ENCODE assay signal across 11 cellular contexts in the genomic region with DNA sequence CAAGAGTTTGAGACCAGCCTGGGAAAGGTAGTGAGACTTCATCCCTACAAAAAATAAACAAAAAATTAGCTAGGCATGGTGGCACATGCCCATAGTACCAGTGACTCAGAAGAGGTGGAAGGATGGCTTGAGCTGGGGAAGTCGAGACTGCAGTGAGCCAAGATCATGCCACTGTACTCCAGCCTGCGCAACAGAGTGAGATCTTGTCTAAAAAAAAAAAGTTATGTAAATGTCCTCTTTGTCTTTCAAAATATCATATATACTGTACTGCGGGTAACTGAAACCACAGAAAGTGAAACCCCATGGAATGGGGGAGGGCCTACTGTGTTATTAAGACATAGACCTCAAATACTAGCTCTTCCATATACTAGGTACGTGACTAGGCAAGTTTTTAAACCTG. TPM values are rescaled to one million over a fixed set of nuclear protein-coding genes. Genes with fewer than 3 reads are reported as not detected.
A peak's percentile ranks its signal among the peaks of the same experiment; 100 is the strongest.
DNase-seq lines count a peak whose midpoint lies in the region; ATAC-seq, FAIRE-seq and TF ChIP-seq lines count a peak whose summit lies in the region.
"Had no signal": no experiment of that assay in that cellular context is flagged by ENCODE, and none has a peak within 500 bp of the region (broad histone marks: within the 10 kb centered on the region; RNA-seq: fewer than 3 reads in every experiment).

No MANE protein-coding gene starts in this region.

- no peak overlapping the region for H3K18ac ChIP-seq in trophoblast cell (ENCODE audit: low read length)

- no peak for TF ChIP-seq CTCF in GM12878 (IDR thresholded peaks at IDR 0.05 in 2 of 3, conservative IDR thresholded peaks at IDR 0.05 in 1 of 3; ENCODE audit: control insufficient read depth in 2 of 3, extremely low read depth in 1 of 3, insufficient read depth in 1 of 3, low read depth in 3 of 3, low read length in 3 of 3)

- H2AFZ ChIP-seq in GM12878 (ENCODE audit: control insufficient read depth, low read depth, low read length) (no peak overlapping the region), trophoblast cell (ENCODE audit: insufficient read depth, low read length, poor library complexity) (no peak overlapping the region)

- no peak for DNase-seq in GM12878 (ENCODE audit: low read depth, low spot score)
- no peak for DNase-seq in HuH-7 (ENCODE audit: low spot score)
- no peak for DNase-seq in activated CD4-positive, alpha-beta memory T cell treated with anti-CD3 and anti-CD28 coated beads, Interleukin-2, amount 10 ng/mL, durations not matched to agents 7 days and 5 days
- no peak for DNase-seq in trophoblast cell
- DNase-seq in activated T-cell treated with anti-CD3 and anti-CD28 coated beads, Interleukin-2, amount 50 U/mL, for 48 hours = no peak
- DNase-seq: activated naive CD4-positive, alpha-beta T cell treated with anti-CD3 and anti-CD28 coated beads, Interleukin-2, amount 10 ng/mL, durations not matched to agents 7 days and 5 days; effector CD4-positive, alpha-beta T cell; HCEC 1CT had no signal

- 27% methylated on average over 4 of the region's 4 CpGs for WGBS in GM12878 (ENCODE audit: insufficient coverage, insufficient replicate concordance, low lambda C conversion rate, missing lambda C conversion rate)
- WGBS in trophoblast cell (ENCODE audit: extremely low coverage, insufficient coverage, insufficient read length) = no CpG with 5 or more reads among the region's 4 CpGs

- no peak for FAIRE-seq in GM12878 (lab: Jason Lieb, UNC)

- no peak overlapping the region for H4K12ac ChIP-seq in trophoblast cell (ENCODE audit: low read depth, low read length)

- no peak for TF ChIP-seq POLR2A in GM12878 (IDR thresholded peaks at IDR 0.05; ENCODE audit: low read depth, low read length)

- H3K27me3 ChIP-seq in GM12878 (replicated peaks in 1 of 2; ENCODE audit: control insufficient read depth in 2 of 2, insufficient read depth in 2 of 2, low read length in 1 of 2) = no peaks in the 10 kb centered on the region
- H3K27me3 ChIP-seq in trophoblast cell (ENCODE audit: insufficient read depth, low read length) = no peaks in the 10 kb centered on the region

- POLR2A ChIA-PET in GM12878 (lab: Charles Lee) = no interaction called here
- POLR2A ChIA-PET in activated CD4-positive, alpha-beta memory T cell treated with anti-CD3 and anti-CD28 coated beads, Interleukin-2, amount 10 ng/mL, durations not matched to agents 7 days and 5 days (lab: Charles Lee) = interaction anchor here (1.0 to 1.1 kb wide), 2 partner anchors 40 to 42 kb away, joined by 3 read pairs; a partner anchor contains a TSS

- H3K79me2 ChIP-seq in GM12878 (ENCODE audit: control insufficient read depth, insufficient read depth, low read length) (no peaks in the 10 kb centered on the region), trophoblast cell (ENCODE audit: control insufficient read depth, insufficient read depth, low read length, poor library complexity) (no peaks in the 10 kb centered on the region)

- H4K20me1 ChIP-seq in GM12878 (ENCODE audit: control insufficient read depth, insufficient read depth) = no peaks in the 10 kb centered on the region; the same call in 1 of the 2 replicates

- SMC1A ChIA-PET in GM12878 (lab: Charles Lee; ENCODE audit: uncharacterized antibody, unreplicated experiment) = interaction anchor here (0.9 to 2.9 kb wide), 8 partner anchors 14 to 576 kb away, joined by 3 to 12 read pairs (median 6); a partner anchor contains a TSS

- H4K91ac ChIP-seq in trophoblast cell (ENCODE audit: low read depth, low read length) = no peak overlapping the region

- H2BK12ac ChIP-seq in trophoblast cell (ENCODE audit: low read length) = no peak overlapping the region

- no peak overlapping the region for H3K4ac ChIP-seq in trophoblast cell (ENCODE audit: low read depth, low read length)

- TF ChIP-seq EP300 in GM12878 (IDR thresholded peaks at IDR 0.05; ENCODE audit: borderline replicate concordance in 1 of 2, control insufficient read depth in 1 of 2, low read depth in 2 of 2, low read length in 2 of 2) = no peak

- H3K27me3 Mint-ChIP-seq in activated CD4-positive, alpha-beta memory T cell treated with anti-CD3 and anti-CD28 coated beads, Interleukin-2, amount 10 ng/mL, durations not matched to agents 7 days and 5 days = no peaks in the 10 kb centered on the region
- H3K27me3 Mint-ChIP-seq: activated naive CD4-positive, alpha-beta T cell treated with anti-CD3 and anti-CD28 coated beads, Interleukin-2, amount 10 ng/mL, durations not matched to agents 7 days and 5 days had no signal

- CTCF ChIA-PET in GM12878 (lab: Yijun Ruan, JAX) = interaction anchor here (0.7 to 0.8 kb wide), 2 partner anchors 16 to 22 kb away, joined by 3 to 4 read pairs; no protein-coding TSS in a partner anchor
- CTCF ChIA-PET in activated CD4-positive, alpha-beta memory T cell treated with anti-CD3 and anti-CD28 coated beads, Interleukin-2, amount 10 ng/mL, durations not matched to agents 7 days and 5 days (lab: Charles Lee) = interaction anchor here (1.1 kb wide), 1 partner anchor 19 kb away, joined by 3 read pairs; no protein-coding TSS in a partner anchor

- H3K27ac ChIP-seq in GM12878 (ENCODE audit: control insufficient read depth, insufficient read depth) (peak overlapping the region; percentile 34; the same call in 1 of the 2 replicates), trophoblast cell (ENCODE audit: low read depth, low read length) (no peak overlapping the region)

- no peak overlapping the region for H3K4me3 Mint-ChIP-seq in activated CD4-positive, alpha-beta memory T cell treated with anti-CD3 and anti-CD28 coated beads, Interleukin-2, amount 10 ng/mL, durations not matched to agents 7 days and 5 days
- H3K4me3 Mint-ChIP-seq: activated naive CD4-positive, alpha-beta T cell treated with anti-CD3 and anti-CD28 coated beads, Interleukin-2, amount 10 ng/mL, durations not matched to agents 7 days and 5 days had no signal

- no peak overlapping the region for H4K8ac ChIP-seq in trophoblast cell (ENCODE audit: low read depth, low read length)

- RAD21 ChIA-PET in GM12878 (lab: Charles Lee; ENCODE audit: unreplicated experiment) = interaction anchor here (0.5 to 1.0 kb wide), 2 partner anchors 17 to 834 kb away, joined by 3 read pairs; no protein-coding TSS in a partner anchor

- H3K14ac ChIP-seq in trophoblast cell (ENCODE audit: low read length) = no peak overlapping the region

- no peak overlapping the region for H2BK120ac ChIP-seq in trophoblast cell (ENCODE audit: insufficient read depth, low read length, poor library complexity)

- in situ Hi-C loops in GM12878 (cut with MboI) = no loop called here

- H3K9me3 ChIP-seq in GM12878 (replicated peaks; ENCODE audit: control insufficient read depth, insufficient read depth, low read length) = no peaks in the 10 kb centered on the region
- H3K9me3 ChIP-seq in trophoblast cell (ENCODE audit: insufficient read depth, low read depth, low read length) = no peaks in the 10 kb centered on the region

- no peak overlapping the region for H3K27ac Mint-ChIP-seq in activated CD4-positive, alpha-beta memory T cell treated with anti-CD3 and anti-CD28 coated beads, Interleukin-2, amount 10 ng/mL, durations not matched to agents 7 days and 5 days
- H3K27ac Mint-ChIP-seq: activated naive CD4-positive, alpha-beta T cell treated with anti-CD3 and anti-CD28 coated beads, Interleukin-2, amount 10 ng/mL, durations not matched to agents 7 days and 5 days had no signal

- H3K36me3 ChIP-seq in GM12878 (ENCODE audit: control insufficient read depth in 2 of 2, insufficient read depth in 2 of 2, low read length in 1 of 2) (peaks cover 6 to 14% of the 10 kb centered on the region in 2 experiments), trophoblast cell (ENCODE audit: control insufficient read depth in 1 of 2, insufficient read depth in 2 of 2, low read length in 2 of 2) (peaks cover 15 to 22% of the 10 kb centered on the region in 2 experiments)

- H3K4me2 ChIP-seq in GM12878 (ENCODE audit: control insufficient read depth, insufficient read depth) (peak overlapping the region; percentile 28; the same call in 1 of the 2 replicates), trophoblast cell (ENCODE audit: low read length) (no peak overlapping the region)

- BruUV-seq in GM12878 (replicated peaks; lab: Mats Ljungman, UMichigan) = no TSS peak

- peak overlapping the region; percentile 47; the same call in 1 of the 2 replicates for H3K4me3 ChIP-seq in GM12878
- H3K4me3 ChIP-seq in trophoblast cell (ENCODE audit: low read depth, low read length) = no peak overlapping the region

- ATAC-seq in GM18519 (IDR thresholded peaks at IDR 0.05; ENCODE audit: low FRiP score, unreplicated experiment) (peak; percentile 94), GM21717 (IDR thresholded peaks at IDR 0.05; ENCODE audit: unreplicated experiment) (peak; percentile 90), HG03432 (IDR thresholded peaks at IDR 0.05; ENCODE audit: unreplicated experiment) (peak; percentile 85), GM12878 (peak; percentile 89)

- no peaks in the 10 kb centered on the region for H3K79me1 ChIP-seq in trophoblast cell (ENCODE audit: low read length)

- TF ChIP-seq RAD21 in GM12878 (IDR thresholded peaks at IDR 0.05; ENCODE audit: insufficient read depth, low read depth, low read length) = no peak

- no peak overlapping the region for H2AK5ac ChIP-seq in trophoblast cell (ENCODE audit: low read length)

- H3K4me1 Mint-ChIP-seq in activated CD4-positive, alpha-beta memory T cell treated with anti-CD3 and anti-CD28 coated beads, Interleukin-2, amount 10 ng/mL, durations not matched to agents 7 days and 5 days = peaks cover 5% of the 10 kb centered on the region

- H2BK5ac ChIP-seq in trophoblast cell (ENCODE audit: low read depth, low read length, poor library complexity) = no peak overlapping the region

- H3K9ac ChIP-seq in GM12878 (ENCODE audit: control insufficient read depth, insufficient read depth, low read length) (no peak overlapping the region), trophoblast cell (ENCODE audit: low read length) (no peak overlapping the region)

- H3K23ac ChIP-seq in trophoblast cell (ENCODE audit: low read length) = no peak overlapping the region

- H3K4me1 ChIP-seq in GM12878 (ENCODE audit: control insufficient read depth, insufficient read depth, low read length) = peaks cover 8% of the 10 kb centered on the region
- H3K4me1 ChIP-seq in trophoblast cell (ENCODE audit: control insufficient read depth in 1 of 2, insufficient read depth in 2 of 2, low read length in 2 of 2) = peaks cover 0 to 2% of the 10 kb centered on the region in 2 experiments

- peaks cover 32% of the 10 kb centered on the region for H3K36me3 Mint-ChIP-seq in activated CD4-positive, alpha-beta memory T cell treated with anti-CD3 and anti-CD28 coated beads, Interleukin-2, amount 10 ng/mL, durations not matched to agents 7 days and 5 days (ENCODE audit: low read depth)

- intact Hi-C loops in GM12878 (cut with micrococcal nuclease; ENCODE audit: unreplicated experiment) = no loop called here

- H3K9me3 Mint-ChIP-seq in activated CD4-positive, alpha-beta memory T cell treated with anti-CD3 and anti-CD28 coated beads, Interleukin-2, amount 10 ng/mL, durations not matched to agents 7 days and 5 days = no peaks in the 10 kb centered on the region
- H3K9me3 Mint-ChIP-seq: activated naive CD4-positive, alpha-beta T cell treated with anti-CD3 and anti-CD28 coated beads, Interleukin-2, amount 10 ng/mL, durations not matched to agents 7 days and 5 days had no signal

RNA-seq across cellular contexts. Expression of a gene that starts 20.8 kb away (rescaled TPM):
- 149 and 155 TPM in 2 replicates for total RNA-seq in GM12878 (2013; cell fraction: nucleolus; rRNA removed)
- total RNA-seq in GM12878 (2014; rRNA removed) (119 and 156 TPM in 2 replicates), GM12878 (2014; rRNA removed; fragmentation: Illumina TruSeq; extraction: Trizol) (220 and 228 TPM in 2 replicates), GM12878 (2021) (119 and 121 TPM in 2 replicates)
- 81.7 TPM for polyA plus RNA-seq in GM12878 (2011; ENCODE audit: low read depth)
- polyA plus RNA-seq in GM12878 (2011; rRNA removed) (175 and 322 TPM in 2 replicates), GM12878 (2014; fragmentation: Illumina TruSeq; extraction: Trizol) (228 and 336 TPM in 2 replicates), GM12878 (2014; fragmentation: Nextera tagmentation; extraction: Ambion mirVana) (100 to 1,000 TPM; 178 to 191 TPM), GM12878 (2014; rRNA removed) (161 and 218 TPM in 2 replicates), GM12878 (2016; fragmentation: Nextera tagmentation; extraction: Ambion mirVana) (100 to 1,000 TPM; 224 to 245 TPM)
- 41.1 and 48.6 TPM in 2 replicates for polyA plus RNA-seq in GM12878 (2011; cell fraction: cytosol; rRNA removed)
- polyA plus RNA-seq in GM12878 (2011; cell fraction: nucleus; rRNA removed) = 64.9 and 80.8 TPM in 2 replicates
- polyA plus RNA-seq in GM12878 (2012) = 140 and 143 TPM in 2 replicates
- polyA minus RNA-seq in GM12878 (2011; rRNA and poly(A)+ RNA removed) = 53.1 and 61.7 TPM in 2 replicates
- 14.7 and 23.1 TPM in 2 replicates for polyA minus RNA-seq in GM12878 (2011; cell fraction: cytosol; rRNA and poly(A)+ RNA removed)
- polyA minus RNA-seq in GM12878 (2011; cell fraction: nucleus; rRNA and poly(A)+ RNA removed) = 41.3 and 58.0 TPM in 2 replicates
- total RNA-seq in activated CD4-positive, alpha-beta memory T cell treated with anti-CD3 and anti-CD28 coated beads, Interleukin-2, amount 10 ng/mL, durations not matched to agents 7 days and 5 days = 10 to 100 TPM; 43.4 to 46.4 TPM
- 16.3 and 17.9 TPM in 2 replicates for polyA plus RNA-seq in trophoblast cell (2013)

RNA-seq across cellular contexts. Expression of a gene that starts 40.8 kb away (rescaled TPM):
- 514 and 534 TPM in 2 replicates for total RNA-seq in GM12878 (2013; cell fraction: nucleolus; rRNA removed)
- total RNA-seq in GM12878 (2014; rRNA removed) (162 and 211 TPM in 2 replicates), GM12878 (2014; rRNA removed; fragmentation: Illumina TruSeq; extraction: Trizol) (213 and 221 TPM in 2 replicates), GM12878 (2021) (128 and 147 TPM in 2 replicates)
- polyA plus RNA-seq in GM12878 (2011; ENCODE audit: low read depth) = 68.8 TPM
- polyA plus RNA-seq in GM12878 (2011; rRNA removed) (190 and 284 TPM in 2 replicates), GM12878 (2014; fragmentation: Illumina TruSeq; extraction: Trizol) (170 and 198 TPM in 2 replicates), GM12878 (2014; fragmentation: Nextera tagmentation; extraction: Ambion mirVana) (100 to 1,000 TPM; 135 to 153 TPM), GM12878 (2014; rRNA removed) (156 and 182 TPM in 2 replicates), GM12878 (2016; fragmentation: Nextera tagmentation; extraction: Ambion mirVana) (10 to 100 TPM; 50.5 to 56.1 TPM)
- polyA plus RNA-seq in GM12878 (2011; cell fraction: cytosol; rRNA removed) = 42.2 and 47.2 TPM in 2 replicates
- polyA plus RNA-seq in GM12878 (2011; cell fraction: nucleus; rRNA removed) = 202 and 251 TPM in 2 replicates
- polyA plus RNA-seq in GM12878 (2012) = 97.6 and 109 TPM in 2 replicates
- 190 and 265 TPM in 2 replicates for polyA minus RNA-seq in GM12878 (2011; rRNA and poly(A)+ RNA removed)
- 87.1 and 95.4 TPM in 2 replicates for polyA minus RNA-seq in GM12878 (2011; cell fraction: cytosol; rRNA and poly(A)+ RNA removed)
- polyA minus RNA-seq in GM12878 (2011; cell fraction: nucleus; rRNA and poly(A)+ RNA removed) = 196 and 287 TPM in 2 replicates
- total RNA-seq in activated CD4-positive, alpha-beta memory T cell treated with anti-CD3 and anti-CD28 coated beads, Interleukin-2, amount 10 ng/mL, durations not matched to agents 7 days and 5 days = 10 to 100 TPM; 80.6 to 82.7 TPM
- 33.2 and 37.7 TPM in 2 replicates for polyA plus RNA-seq in trophoblast cell (2013)

RNA-seq across cellular contexts. Expression of a gene that starts 51.4 kb away (rescaled TPM):
- total RNA-seq in GM12878 (2013; cell fraction: nucleolus; rRNA removed) = 0.40 and 0.64 TPM in 2 replicates
- total RNA-seq in GM12878 (2014; rRNA removed) = 0.22 and 0.34 TPM in 2 replicates
- total RNA-seq in GM12878 (2014; rRNA removed; fragmentation: Illumina TruSeq; extraction: Trizol) = 0.04 and 0.09 TPM in 2 replicates
- total RNA-seq in GM12878 (2021) = 0.08 and 0.15 TPM in 2 replicates
- polyA plus RNA-seq in GM12878 (2011; ENCODE audit: low read depth) = not detected
- polyA plus RNA-seq in GM12878 (2011; rRNA removed) = 0.08 and 0.26 TPM in 2 replicates
- 0.05 TPM in 1 of 2 replicates, not detected in the other for polyA plus RNA-seq in GM12878 (2011; cell fraction: cytosol; rRNA removed)
- polyA plus RNA-seq in GM12878 (2011; cell fraction: nucleus; rRNA removed) = 0.35 and 0.39 TPM in 2 replicates
- polyA plus RNA-seq in GM12878 (2012) = 0.08 TPM in 1 of 2 replicates, not detected in the other
- 0.04 and 0.05 TPM in 2 replicates for polyA plus RNA-seq in GM12878 (2014; fragmentation: Illumina TruSeq; extraction: Trizol)
- polyA plus RNA-seq in GM12878 (2014; fragmentation: Nextera tagmentation; extraction: Ambion mirVana) = not detected
- polyA plus RNA-seq in GM12878 (2014; rRNA removed) = 0.11 and 0.13 TPM in 2 replicates
- under 1 TPM in 1 of 2 experiments, not detected in 1; 0.09 TPM for polyA plus RNA-seq in GM12878 (2016; fragmentation: Nextera tagmentation; extraction: Ambion mirVana)
- polyA minus RNA-seq in GM12878 (2011; rRNA and poly(A)+ RNA removed) = 0.15 and 0.22 TPM in 2 replicates
- polyA minus RNA-seq in GM12878 (2011; cell fraction: cytosol; rRNA and poly(A)+ RNA removed) = not detected in 2 replicates
- 0.48 and 1.6 TPM in 2 replicates for polyA minus RNA-seq in GM12878 (2011; cell fraction: nucleus; rRNA and poly(A)+ RNA removed)
- under 1 TPM; 0.20 to 0.25 TPM for total RNA-seq in activated CD4-positive, alpha-beta memory T cell treated with anti-CD3 and anti-CD28 coated beads, Interleukin-2, amount 10 ng/mL, durations not matched to agents 7 days and 5 days
- polyA plus RNA-seq in trophoblast cell (2013) = 0.01 and 0.04 TPM in 2 replicates
